Comparison of ENCODE assay signal across 8 cellular contexts in genomic region chr12:126069549-126070165, GRCh38.
DNase-seq lines count a peak whose midpoint lies in the region; ATAC-seq and TF ChIP-seq lines count a peak whose summit lies in the region.

No MANE protein-coding gene starts in this region.

- TF ChIP-seq POLR2A in Peyer's patch (IDR thresholded peaks at IDR 0.05) = no peak

- no peak overlapping the region for H3K27ac ChIP-seq in left ventricle myocardium inferior (replicated peaks)
- no peak overlapping the region for H3K27ac ChIP-seq in Peyer's patch

- H3K27me3 ChIP-seq in left ventricle myocardium inferior (ENCODE audit: low read depth) (peaks cover 7% of the 10 kb centered on the region), Peyer's patch (no peaks in the 10 kb centered on the region)

- H3K36me3 ChIP-seq in left ventricle myocardium inferior (no peaks in the 10 kb centered on the region), Peyer's patch (no peaks in the 10 kb centered on the region)

- TF ChIP-seq CTCF in left ventricle myocardium inferior (IDR thresholded peaks at IDR 0.05; ENCODE audit: borderline replicate concordance) (peak; percentile 57), Peyer's patch (IDR thresholded peaks at IDR 0.05) (peak in 4 of 6 experiments; percentile 21 to 55 (median 36))

- DNase-seq in left ventricle myocardium inferior = no peak
- no peak for DNase-seq in Right ventricle myocardium superior
- DNase-seq in HUDEP-2 (lab: John Stamatoyannopoulos, UW; ENCODE audit: unreplicated experiment in 76 of 76) = peak in 55 of 76 experiments; percentile 1 to 72 (median 31)
- peak in 1 of 3 donors; percentile 67 for DNase-seq in Peyer's patch
- DNase-seq in brain pericyte (ENCODE audit: low read depth, low spot score) = peak; percentile 18
- DNase-seq in myocyte (ENCODE audit: low read depth) = peak; percentile 47
- no peak for DNase-seq in activated gamma-delta T cell (lab: John Stamatoyannopoulos, UW)

- intact Hi-C loops in left ventricle myocardium inferior (cut with micrococcal nuclease) (no loop called here), Right ventricle myocardium superior (cut with DNase I) (no loop called here)

- H3K4me3 ChIP-seq in left ventricle myocardium inferior = no peak overlapping the region
- H3K4me3 ChIP-seq in Peyer's patch = no peak overlapping the region

- ATAC-seq in Right ventricle myocardium superior (ENCODE audit: poor library complexity) (no peak), GM18907 (IDR thresholded peaks at IDR 0.05; ENCODE audit: unreplicated experiment) (no peak)

- H3K4me1 ChIP-seq in left ventricle myocardium inferior (no peaks in the 10 kb centered on the region), Peyer's patch (no peaks in the 10 kb centered on the region)

- H3K9me3 ChIP-seq in left ventricle myocardium inferior (replicated peaks) (peaks cover 38% of the 10 kb centered on the region), Peyer's patch (peaks cover 0 to 7% (median 0%) of the 10 kb centered on the region in 4 donors)

Comparison
In these comparisons a context has a peak if more than half of its experiments do, and no peak if none do; other contexts are left out.
1. DNase-seq: peak in HUDEP-2 (55 of 76), brain pericyte (single experiment) and myocyte (single experiment); none in left ventricle myocardium inferior (single experiment), Right ventricle myocardium superior (single experiment) and activated gamma-delta T cell (single experiment).